In genomic region chr19:18442941-18443340, GRCh38 we compare ENCODE assay signal across 24 cellular contexts. TPM values are rescaled to one million over a fixed set of nuclear protein-coding genes. Genes with fewer than 3 reads are reported as not detected.
DNase-seq lines count a peak whose midpoint lies in the region; ATAC-seq and TF ChIP-seq lines count a peak whose summit lies in the region.
"Had no signal": no experiment of that assay in that cellular context is flagged by ENCODE, and none has a peak within 500 bp of the region (broad histone marks: within the 10 kb centered on the region; RNA-seq: fewer than 3 reads in every experiment).

No MANE protein-coding gene starts in this region.

- H3K4me3 Mint-ChIP-seq in CD8-positive, alpha-beta memory T cell: peak overlapping the region in 1 of 7 donors; percentile 3
- peak overlapping the region; percentile 57 to 94 (median 82) for H3K4me3 Mint-ChIP-seq in nephron

- dilution Hi-C loops in mammary epithelial cell (cut with HindIII; ENCODE audit: low sequenced_read_pairs): no loop called here

- H3K4me1 Mint-ChIP-seq in CD8-positive, alpha-beta memory T cell: peaks cover 18 to 38% (median 22%) of the 10 kb centered on the region in 3 donors
- H3K4me1 Mint-ChIP-seq in nephron: peaks cover 41% of the 10 kb centered on the region

- peaks cover 0 to 9% of the 10 kb centered on the region in 2 donors for H3K27me3 Mint-ChIP-seq in CD8-positive, alpha-beta memory T cell
- no peaks in the 10 kb centered on the region for H3K27me3 Mint-ChIP-seq in nephron (ENCODE audit: low read depth)

- DNase-seq in CD8-positive, alpha-beta memory T cell: no peak
- DNase-seq in mammary epithelial cell: no peak
- DNase-seq in D341Med (ENCODE audit: low spot score): no peak
- no peak for DNase-seq in DMS 273 (lab: John Stamatoyannopoulos, UW; ENCODE audit: unreplicated experiment)
- DNase-seq: activated effector memory CD4-positive, alpha-beta T cell treated with anti-CD3 and anti-CD28 coated beads, Interleukin-2, amount 50 U/mL, for 16 hours; adrenal gland; dermis blood vessel endothelial cell; DMS79; KBM-7; NCI-H2171; NCI-H526; T1000 had no signal

- H3K4me3 ChIP-seq in BLaER1 treated with 17β-estradiol and CSF1 and Interleukin-3, amounts not matched to agents 10 nM and 100 nM: no peak overlapping the region
- H3K4me3 ChIP-seq in CD8-positive, alpha-beta memory T cell (ENCODE audit: low read length): no peak overlapping the region
- no peak overlapping the region for H3K4me3 ChIP-seq in mammary epithelial cell (replicated peaks in 1 of 3; ENCODE audit: insufficient read depth in 1 of 3, low read depth in 2 of 3, low read length in 3 of 3)
- H3K4me3 ChIP-seq: adrenal gland, GM12878, HAP-1, SJSA1, thoracic aorta had no signal

- peak overlapping the region in 1 of 11 experiments; percentile 20; a peak in 1 of 22 replicates for H3K27ac ChIP-seq in BLaER1 treated with 17β-estradiol and CSF1 and Interleukin-3, amounts not matched to agents 10 nM and 100 nM
- H3K27ac ChIP-seq in CD8-positive, alpha-beta memory T cell (ENCODE audit: low read depth, low read length): no peak overlapping the region
- no peak overlapping the region for H3K27ac ChIP-seq in mammary epithelial cell (ENCODE audit: insufficient read depth, low read depth, low read length)
- H3K27ac ChIP-seq: adrenal gland, epithelial cell of prostate, neutrophil, SJSA1, thoracic aorta had no signal

- TSS peak; percentile 47 for BruUV-seq in mammary epithelial cell (replicated peaks; lab: Mats Ljungman, UMichigan)

- POLR2A ChIA-PET in CD8-positive, alpha-beta memory T cell (lab: Charles Lee): no interaction called here

- CTCF ChIA-PET in CD8-positive, alpha-beta memory T cell (lab: Charles Lee): interaction anchor here (0.5 to 1.4 kb wide), 3 partner anchors 8 to 151 kb away, joined by 3 to 5 read pairs (median 4); no protein-coding TSS in a partner anchor
- CTCF ChIA-PET in mammary epithelial cell (lab: Charles Lee; ENCODE audit: low non-redundant PET): no interaction called here

- 97% methylated on average over 10 of the region's 12 CpGs for WGBS in mammary epithelial cell (ENCODE audit: low coverage, missing lambda C conversion rate)

- H3K79me2 ChIP-seq in mammary epithelial cell (ENCODE audit: insufficient read depth, low read length): no peaks in the 10 kb centered on the region

- H3K36me3 Mint-ChIP-seq in CD8-positive, alpha-beta memory T cell: peaks cover 2 to 48% (median 4%) of the 10 kb centered on the region in 3 donors
- H3K36me3 Mint-ChIP-seq in nephron (ENCODE audit: low read depth): peaks cover 5% of the 10 kb centered on the region

- no peaks in the 10 kb centered on the region for H3K27me3 ChIP-seq in BLaER1 treated with 17β-estradiol and CSF1 and Interleukin-3, amounts not matched to agents 10 nM and 100 nM
- H3K27me3 ChIP-seq in CD8-positive, alpha-beta memory T cell (ENCODE audit: insufficient read depth, low read length, poor library complexity, severe bottlenecking): no peaks in the 10 kb centered on the region
- no peaks in the 10 kb centered on the region for H3K27me3 ChIP-seq in mammary epithelial cell (ENCODE audit: insufficient read depth, low read length)
- H3K27me3 ChIP-seq: adrenal gland, SJSA1 had no signal

- H3K27ac Mint-ChIP-seq in CD8-positive, alpha-beta memory T cell: peak overlapping the region in 5 of 8 donors; percentile 39 to 88 (median 83)
- H3K27ac Mint-ChIP-seq in nephron: peak overlapping the region; percentile 53 to 89 (median 87)

- no peak for ATAC-seq in HG03469 (IDR thresholded peaks at IDR 0.05; ENCODE audit: unreplicated experiment)
- ATAC-seq: GM12878, left lobe of liver had no signal

- intact Hi-C loops in mammary epithelial cell (cut with micrococcal nuclease): no loop called here

- H3K4me2 ChIP-seq in BLaER1 treated with 17β-estradiol and CSF1 and Interleukin-3, amounts not matched to agents 10 nM and 100 nM: peak overlapping the region in 6 of 11 experiments; percentile 48 to 74 (median 58); a peak in 5 of 22 replicates
- no peak overlapping the region for H3K4me2 ChIP-seq in mammary epithelial cell (ENCODE audit: insufficient read depth, low read depth, low read length)

- in situ Hi-C loops in mammary epithelial cell (cut with MboI; ENCODE audit: low sequenced_read_pairs in 2 of 2): no loop called here

- H4K20me1 ChIP-seq in BLaER1 treated with 17β-estradiol and CSF1 and Interleukin-3, amounts not matched to agents 10 nM and 100 nM: peaks cover 37 to 97% (median 75%) of the 10 kb centered on the region in 11 experiments
- H4K20me1 ChIP-seq in mammary epithelial cell (ENCODE audit: insufficient read depth, low read length): no peaks in the 10 kb centered on the region

- H3K4me1 ChIP-seq in BLaER1 treated with 17β-estradiol and CSF1 and Interleukin-3, amounts not matched to agents 10 nM and 100 nM: peaks cover 45 to 75% (median 68%) of the 10 kb centered on the region in 10 experiments
- H3K4me1 ChIP-seq in CD8-positive, alpha-beta memory T cell (ENCODE audit: insufficient read depth, low read length): peaks cover 19% of the 10 kb centered on the region
- H3K4me1 ChIP-seq in mammary epithelial cell (ENCODE audit: insufficient read depth, low read length): peaks cover 20% of the 10 kb centered on the region
- H3K4me1 ChIP-seq: SJSA1 had no signal

- H3K9me3 Mint-ChIP-seq in CD8-positive, alpha-beta memory T cell: peaks cover 0 to 4% (median 2%) of the 10 kb centered on the region in 5 donors
- H3K9me3 Mint-ChIP-seq in nephron: no peaks in the 10 kb centered on the region

- H2AFZ ChIP-seq in mammary epithelial cell (ENCODE audit: low read depth, low read length): no peak overlapping the region

- H3K9me3 ChIP-seq in BLaER1 treated with 17β-estradiol and CSF1 and Interleukin-3, amounts not matched to agents 10 nM and 100 nM (replicated peaks in 1 of 11): no peaks in the 10 kb centered on the region
- H3K9me3 ChIP-seq in CD8-positive, alpha-beta memory T cell (ENCODE audit: low read length): no peaks in the 10 kb centered on the region
- no peaks in the 10 kb centered on the region for H3K9me3 ChIP-seq in mammary epithelial cell (replicated peaks; ENCODE audit: insufficient read depth, low read length)
- H3K9me3 ChIP-seq: adrenal gland, HAP-1, neutrophil, SJSA1, thoracic aorta had no signal

- TF ChIP-seq CTCF in mammary epithelial cell (conservative IDR thresholded peaks at IDR 0.05 in 1 of 2, IDR thresholded peaks at IDR 0.05 in 1 of 2; ENCODE audit: extremely low read depth in 1 of 2, insufficient read depth in 1 of 2, low read depth in 1 of 2, low read length in 2 of 2) (no peak), nephron (IDR thresholded peaks at IDR 0.05; ENCODE audit: unreplicated experiment in 3 of 3) (no peak)

- H3K9ac ChIP-seq in BLaER1 treated with 17β-estradiol and CSF1 and Interleukin-3, amounts not matched to agents 10 nM and 100 nM: peak overlapping the region in 5 of 11 experiments; percentile 36 to 65 (median 53); a peak in 6 of 22 replicates
- H3K9ac ChIP-seq in mammary epithelial cell (ENCODE audit: insufficient read depth, low read length): no peak overlapping the region

- H3K36me3 ChIP-seq in BLaER1 treated with 17β-estradiol and CSF1 and Interleukin-3, amounts not matched to agents 10 nM and 100 nM: peaks cover 34 to 61% (median 50%) of the 10 kb centered on the region in 11 experiments
- H3K36me3 ChIP-seq in CD8-positive, alpha-beta memory T cell (ENCODE audit: insufficient read depth, low read length): peaks cover 21% of the 10 kb centered on the region
- H3K36me3 ChIP-seq in mammary epithelial cell (ENCODE audit: insufficient read depth, low read length): no peaks in the 10 kb centered on the region

RNA-seq across cellular contexts. Expression of gene ISYNA1, which starts 5.0 kb away (rescaled TPM):
- total RNA-seq in CD8-positive, alpha-beta memory T cell: 10 to 100 TPM; 18.2 to 20.3 TPM
- polyA plus RNA-seq in CD8-positive, alpha-beta memory T cell: 33.2 TPM
- total RNA-seq in mammary epithelial cell: 10 to 100 TPM; 13.0 to 26.3 TPM
- 14.9 TPM for polyA plus RNA-seq in mammary epithelial cell
- 10.4 TPM for polyA minus RNA-seq in mammary epithelial cell

RNA-seq across cellular contexts. Expression of gene SSBP4, which starts 23.7 kb away (rescaled TPM):
- 100 to 1,000 TPM; 111 to 131 TPM for total RNA-seq in CD8-positive, alpha-beta memory T cell
- polyA plus RNA-seq in CD8-positive, alpha-beta memory T cell: 108 TPM
- total RNA-seq in mammary epithelial cell: 10 to 100 TPM; 34.0 to 41.0 TPM
- 14.3 TPM for polyA plus RNA-seq in mammary epithelial cell
- 1.7 TPM for polyA minus RNA-seq in mammary epithelial cell

RNA-seq across cellular contexts. Expression of gene LRRC25, which starts 45.5 kb away (rescaled TPM):
- under 1 TPM; 0.26 to 0.31 TPM for total RNA-seq in CD8-positive, alpha-beta memory T cell
- polyA plus RNA-seq in CD8-positive, alpha-beta memory T cell: not detected
- total RNA-seq in mammary epithelial cell: not detected
- polyA plus RNA-seq in mammary epithelial cell: not detected
- polyA minus RNA-seq in mammary epithelial cell: not detected
- total RNA-seq: bronchial epithelial cell, dermis blood vessel endothelial cell, pulmonary artery endothelial cell, SJSA1 had no signal

RNA-seq across cellular contexts. Expression of gene GDF15, which starts 57.0 kb away (rescaled TPM):
- total RNA-seq in CD8-positive, alpha-beta memory T cell: under 1 TPM; 0.28 to 0.29 TPM
- not detected for polyA plus RNA-seq in CD8-positive, alpha-beta memory T cell
- 10 to 100 TPM; 78.7 to 93.2 TPM for total RNA-seq in mammary epithelial cell
- 21.2 TPM for polyA plus RNA-seq in mammary epithelial cell
- 1.8 TPM for polyA minus RNA-seq in mammary epithelial cell
